ENCODE assay signal across 28 cellular contexts in genomic region chr7:132723506-132724081, GRCh38.
DNase-seq lines count a peak whose midpoint lies in the region; ATAC-seq, FAIRE-seq and TF ChIP-seq lines count a peak whose summit lies in the region.
"Had no signal": no experiment of that assay in that cellular context is flagged by ENCODE, and none has a peak within 500 bp of the region (broad histone marks: within the 10 kb centered on the region; RNA-seq: fewer than 3 reads in every experiment).

No MANE protein-coding gene starts in this region.

- BruUV-seq in IMR-90 (replicated peaks; lab: Mats Ljungman, UMichigan), result no TSS peak

- TF ChIP-seq CTCF in AG10803 (conservative IDR thresholded peaks at IDR 0.05; ENCODE audit: low read length) (no peak), IMR-90 (conservative IDR thresholded peaks at IDR 0.05; ENCODE audit: low read depth, low read length) (no peak), astrocyte (IDR thresholded peaks at IDR 0.05; ENCODE audit: insufficient read depth, low read depth, low read length) (no peak), right atrium auricular region (IDR thresholded peaks at IDR 0.05) (no peak)

- in situ Hi-C loops in IMR-90 (cut with MboI; ENCODE audit: low sequenced_read_pairs), result loop anchor here (25.0 kb wide), 2 partner anchors 714 to 1289 kb away; no protein-coding TSS in a partner anchor

- H3K56ac ChIP-seq in IMR-90 (ENCODE audit: extremely low read depth, insufficient read depth, low read length), result no peak overlapping the region

- H3K27ac ChIP-seq in IMR-90 (ENCODE audit: insufficient read depth, low read length) (no peak overlapping the region), astrocyte (ENCODE audit: low read depth, low read length) (no peak overlapping the region), right atrium auricular region (no peak overlapping the region)
- H3K27ac ChIP-seq: SK-N-MC had no signal

- TF ChIP-seq POLR2A in IMR-90 (IDR thresholded peaks at IDR 0.05; ENCODE audit: low read depth, low read length) (no peak), erythroblast (IDR thresholded peaks at IDR 0.05; ENCODE audit: low read length) (no peak)

- no peak overlapping the region for H2BK120ac ChIP-seq in IMR-90 (ENCODE audit: low read depth, low read length)

- intact Hi-C loops in IMR-90 (cut with micrococcal nuclease), result no loop called here

- peaks cover 4% of the 10 kb centered on the region for H3K4me1 Mint-ChIP-seq in astrocyte (ENCODE audit: low read depth, unreplicated experiment)

- no peak overlapping the region for H3K27ac Mint-ChIP-seq in astrocyte (ENCODE audit: unreplicated experiment)
- H3K27ac Mint-ChIP-seq: CD4-positive, alpha-beta T cell had no signal

- no peak overlapping the region for H4K91ac ChIP-seq in IMR-90 (ENCODE audit: insufficient read depth, low read depth, low read length)

- H3K36me3 Mint-ChIP-seq in astrocyte (ENCODE audit: low read depth, unreplicated experiment), result no peaks in the 10 kb centered on the region

- H3K23ac ChIP-seq in IMR-90 (ENCODE audit: low read depth, low read length), result no peak overlapping the region

- H3K27me3 ChIP-seq in IMR-90 (ENCODE audit: control insufficient read depth, insufficient read depth, low read length) (peaks cover 10% of the 10 kb centered on the region), astrocyte (ENCODE audit: insufficient read depth, low read length) (peaks cover 3% of the 10 kb centered on the region), right atrium auricular region (no peaks in the 10 kb centered on the region)
- H3K27me3 ChIP-seq: BLaER1 treated with 17β-estradiol and CSF1 and Interleukin-3, amounts not matched to agents 10 nM and 100 nM; MG63 had no signal

- peaks cover 19% of the 10 kb centered on the region for H3K27me3 Mint-ChIP-seq in astrocyte (ENCODE audit: low read depth, unreplicated experiment)

- CTCF ChIA-PET in IMR-90 (lab: Yijun Ruan, JAX), result interaction anchor here (1.2 kb wide), 1 partner anchor 9 kb away, joined by 3 read pairs; no protein-coding TSS in a partner anchor

- no peak overlapping the region for H2AK9ac ChIP-seq in IMR-90 (replicated peaks; ENCODE audit: low read depth, low read length, poor library complexity)

- H3K79me2 ChIP-seq in astrocyte (ENCODE audit: insufficient read depth, low read length), result no peaks in the 10 kb centered on the region

- no peak overlapping the region for H3K14ac ChIP-seq in IMR-90 (replicated peaks; ENCODE audit: low read depth, low read length)

- no peak overlapping the region for H2BK20ac ChIP-seq in IMR-90 (ENCODE audit: low read depth, low read length)

- H3K4me2 ChIP-seq in IMR-90 (ENCODE audit: low read depth, low read length) (no peak overlapping the region), astrocyte (ENCODE audit: low read length) (no peak overlapping the region)

- peaks cover 17% of the 10 kb centered on the region for H3K9me3 Mint-ChIP-seq in astrocyte (ENCODE audit: unreplicated experiment)

- no peak overlapping the region for H3K4ac ChIP-seq in IMR-90 (ENCODE audit: low read depth, low read length)

- no peak overlapping the region for H4K5ac ChIP-seq in IMR-90 (ENCODE audit: low read depth, low read length)

- dilution Hi-C loops in IMR-90 (cut with HindIII; ENCODE audit: low sequenced_read_pairs, unreplicated experiment), result no loop called here

- no peak overlapping the region for H3K4me3 Mint-ChIP-seq in astrocyte (ENCODE audit: unreplicated experiment)
- H3K4me3 Mint-ChIP-seq: CD4-positive, alpha-beta T cell had no signal

- POLR2A ChIA-PET in IMR-90 (lab: Charles Lee; ENCODE audit: unreplicated experiment), result no interaction called here

- ATAC-seq in IMR-90 (ENCODE audit: low read depth) (no peak), HG03521 (IDR thresholded peaks at IDR 0.05; ENCODE audit: unreplicated experiment) (no peak)
- ATAC-seq: Panc1 had no signal

- TF ChIP-seq RAD21 in IMR-90 (IDR thresholded peaks at IDR 0.05; ENCODE audit: low read length), result no peak

- WGBS in IMR-90 (ENCODE audit: extremely low coverage in 2 of 2, insufficient read length in 1 of 2), 2 experiments, result no CpG with 5 or more reads among the region's 4 CpGs

- H3K9ac ChIP-seq in IMR-90 (ENCODE audit: low read depth, low read length) (no peak overlapping the region), astrocyte (ENCODE audit: low read length) (no peak overlapping the region)
- H3K9ac ChIP-seq: BLaER1 treated with 17β-estradiol and CSF1 and Interleukin-3, amounts not matched to agents 10 nM and 100 nM had no signal

- H4K20me1 ChIP-seq in IMR-90 (ENCODE audit: insufficient read depth, low read length) (no peaks in the 10 kb centered on the region), astrocyte (ENCODE audit: insufficient read depth, low read length) (no peaks in the 10 kb centered on the region)
- H4K20me1 ChIP-seq: BLaER1 treated with 17β-estradiol and CSF1 and Interleukin-3, amounts not matched to agents 10 nM and 100 nM had no signal

- H4K8ac ChIP-seq in IMR-90 (ENCODE audit: low read depth in 2 of 2, low read length in 2 of 2), result no peak overlapping the region

- H2AK5ac ChIP-seq in IMR-90 (ENCODE audit: low read depth, low read length), result no peak overlapping the region

- no peaks in the 10 kb centered on the region for H3K4me1 ChIP-seq in IMR-90 (ENCODE audit: control insufficient read depth, insufficient read depth, low read length)
- no peaks in the 10 kb centered on the region for H3K4me1 ChIP-seq in astrocyte (ENCODE audit: insufficient read depth, low read length)
- no peaks in the 10 kb centered on the region for H3K4me1 ChIP-seq in right atrium auricular region

- no peak overlapping the region for H2BK15ac ChIP-seq in IMR-90 (ENCODE audit: low read depth, low read length)

- DNase-seq in AG10803 (ENCODE audit: low read depth) (peak; percentile 4), IMR-90 (no peak), astrocyte (ENCODE audit: low read depth) (peak; percentile 10), iris pigment epithelial cell (ENCODE audit: low read depth) (peak; percentile 26), right atrium auricular region (ENCODE audit: low spot score) (no peak), medulla oblongata (ENCODE audit: extremely low spot score) (no peak), erythroblast (lab: John Stamatoyannopoulos, UW) (no peak)
- DNase-seq: AML-193; CD4-positive, alpha-beta T cell; DMS79; GF-D8; KBM-7; MG63; NCI-H1105 treated with DMSO at 0.1 percent for 48 hours; NCI-H146; NCI-H2029; NCI-H2227 treated with DMSO at 0.1 percent for 48 hours; NCI-H510A; NCI-H69; SHP77 treated with DMSO at 0.1 percent for 48 hours had no signal

- H3K9me1 ChIP-seq in IMR-90 (ENCODE audit: insufficient read depth, low read length), result no peaks in the 10 kb centered on the region

- H3K79me1 ChIP-seq in IMR-90 (ENCODE audit: low read depth in 1 of 2, low read length in 2 of 2), result no peaks in the 10 kb centered on the region

- H2BK5ac ChIP-seq in IMR-90 (ENCODE audit: low read depth, low read length, poor library complexity, severe bottlenecking), result no peak overlapping the region

- H3K18ac ChIP-seq in IMR-90 (ENCODE audit: low read depth, low read length), result no peak overlapping the region

- H3K4me3 ChIP-seq in AG10803 (ENCODE audit: low read length), result no peak overlapping the region
- no peak overlapping the region for H3K4me3 ChIP-seq in IMR-90 (ENCODE audit: insufficient read depth, low read depth, low read length)
- H3K4me3 ChIP-seq in astrocyte (ENCODE audit: insufficient read depth, low read depth, low read length), result no peak overlapping the region
- no peak overlapping the region for H3K4me3 ChIP-seq in right atrium auricular region
- H3K4me3 ChIP-seq: BLaER1 treated with 17β-estradiol and CSF1 and Interleukin-3, amounts not matched to agents 10 nM and 100 nM; MG63; SK-N-MC had no signal

- H3K9me3 ChIP-seq in IMR-90 (ENCODE audit: control insufficient read depth, insufficient read depth, low read length) (peaks cover 2% of the 10 kb centered on the region), astrocyte (ENCODE audit: insufficient read depth, low read depth, low read length) (peaks cover 3% of the 10 kb centered on the region), right atrium auricular region (peaks cover 0 to 12% of the 10 kb centered on the region in 2 donors)
- H3K9me3 ChIP-seq: MG63 had no signal

- FAIRE-seq in astrocyte (lab: Jason Lieb, UNC), result no peak
- FAIRE-seq: A204.1, D721Med, GM12891, H54 had no signal

- no peaks in the 10 kb centered on the region for H3K36me3 ChIP-seq in IMR-90 (ENCODE audit: control insufficient read depth, insufficient read depth, low read length)
- no peaks in the 10 kb centered on the region for H3K36me3 ChIP-seq in astrocyte (ENCODE audit: insufficient read depth, low read length)
- H3K36me3 ChIP-seq in right atrium auricular region, result no peaks in the 10 kb centered on the region
- H3K36me3 ChIP-seq: BLaER1 treated with 17β-estradiol and CSF1 and Interleukin-3, amounts not matched to agents 10 nM and 100 nM; MG63 had no signal

- H2AFZ ChIP-seq in IMR-90 (replicated peaks; ENCODE audit: low read length, poor library complexity) (no peak overlapping the region), astrocyte (ENCODE audit: low read depth, low read length) (no peak overlapping the region)

TF ChIP-seq in IMR-90, 13 proteins besides CTCF, POLR2A, EP300 and RAD21:
- peak; percentile 57; the same call in 1 of the 2 replicates for TF ChIP-seq CEBPB (IDR thresholded peaks at IDR 0.05; ENCODE audit: low read depth, low read length)
- TF ChIP-seq MXI1 (IDR thresholded peaks at IDR 0.05; ENCODE audit: borderline replicate concordance, low read depth, low read length), result no peak
- TF ChIP-seq ELK1 (IDR thresholded peaks at IDR 0.05; ENCODE audit: borderline replicate concordance, low read depth, low read length), result no peak

Comparison
In these comparisons a context has a peak if more than half of its experiments do, and no peak if none do; other contexts are left out.
1. DNase-seq: peak in AG10803 (single experiment), astrocyte (single experiment) and iris pigment epithelial cell (single experiment); none in IMR-90 (single experiment), right atrium auricular region (single experiment), medulla oblongata (single experiment) and erythroblast (0 of 2).